ENCODE assay signal across 22 cellular contexts in genomic region chr3:169699070-169699469, GRCh38. TPM values are rescaled to one million over a fixed set of nuclear protein-coding genes. Genes with fewer than 3 reads are reported as not detected.
DNase-seq lines count a peak whose midpoint lies in the region; ATAC-seq and TF ChIP-seq lines count a peak whose summit lies in the region.
"Had no signal": no experiment of that assay in that cellular context is flagged by ENCODE, and none has a peak within 500 bp of the region (broad histone marks: within the 10 kb centered on the region; RNA-seq: fewer than 3 reads in every experiment).

No MANE protein-coding gene starts in this region.

- DNase-seq in IMR-90 (peak; percentile 9), dermis blood vessel endothelial cell (peak; percentile 30), right atrium auricular region (ENCODE audit: low spot score) (no peak), Karpas-422 (no peak), brain microvascular endothelial cell (no peak), CD1c-positive myeloid dendritic cell (ENCODE audit: extremely low spot score) (no peak)
- no peak for DNase-seq in stimulated activated naive B cell treated with anti-CD40 and anti-IgM and Interleukin-4, amounts not matched to agents 10 μg/mL and 1 μg/mL and 100 μg/mL, for 72 hours
- DNase-seq: activated CD4-positive, alpha-beta T cell treated with anti-CD3 and anti-CD28 coated beads for 48 hours; activated effector memory CD4-positive, alpha-beta T cell treated with Interleukin-2 at 50 U/mL for 16 hours; CD4-positive, alpha-beta memory T cell; cortex of kidney; glutamatergic neuron; GOT3; immature natural killer cell; MV-4-11; NCI-H2029; stimulated activated CD4-positive, alpha-beta T cell treated with anti-CD3 and anti-CD28 coated beads, Interleukin-12 subunit alpha, Interleukin-12 subunit beta, amount 100 ng/mL, for 4 hours; SW 1271; trophoblast cell had no signal

- CTCF ChIA-PET in IMR-90 (lab: Yijun Ruan, JAX), result interaction anchor here (1.0 kb wide), 1 partner anchor 10 kb away, joined by 3 read pairs; no protein-coding TSS in a partner anchor

- H3K79me1 ChIP-seq in IMR-90 (ENCODE audit: low read depth in 1 of 2, low read length in 2 of 2), result no peaks in the 10 kb centered on the region

- no peak overlapping the region for H2BK120ac ChIP-seq in IMR-90 (ENCODE audit: low read depth, low read length)

- no peak for TF ChIP-seq CTCF in IMR-90 (conservative IDR thresholded peaks at IDR 0.05; ENCODE audit: low read depth, low read length)
- no peak for TF ChIP-seq CTCF in right atrium auricular region (IDR thresholded peaks at IDR 0.05)
- no peak for TF ChIP-seq CTCF in brain microvascular endothelial cell (IDR thresholded peaks at IDR 0.05; ENCODE audit: low read depth, low read length, missing control alignments)

- H3K9me1 ChIP-seq in IMR-90 (ENCODE audit: insufficient read depth, low read length), result no peaks in the 10 kb centered on the region

- no peak overlapping the region for H3K9ac ChIP-seq in IMR-90 (ENCODE audit: low read depth, low read length)
- no peak overlapping the region for H3K9ac ChIP-seq in subcutaneous abdominal adipose tissue (ENCODE audit: low read length in 5 of 5)
- H3K9ac ChIP-seq in Karpas-422 (ENCODE audit: low read length), result no peak overlapping the region

- H3K4me3 Mint-ChIP-seq in stimulated activated naive B cell treated with anti-CD40 and anti-IgM and Interleukin-4, amounts not matched to agents 10 μg/mL and 1 μg/mL and 100 μg/mL, for 72 hours, result no peak overlapping the region
- H3K4me3 Mint-ChIP-seq: CD4-positive, alpha-beta memory T cell; immature natural killer cell had no signal

- H3K14ac ChIP-seq in IMR-90 (replicated peaks; ENCODE audit: low read depth, low read length), result no peak overlapping the region

- no peaks in the 10 kb centered on the region for H4K20me1 ChIP-seq in IMR-90 (ENCODE audit: insufficient read depth, low read length)
- no peaks in the 10 kb centered on the region for H4K20me1 ChIP-seq in Karpas-422 (ENCODE audit: insufficient read depth, low read depth, low read length)

- no peaks in the 10 kb centered on the region for H3K4me1 Mint-ChIP-seq in stimulated activated naive B cell treated with anti-CD40 and anti-IgM and Interleukin-4, amounts not matched to agents 10 μg/mL and 1 μg/mL and 100 μg/mL, for 72 hours
- H3K4me1 Mint-ChIP-seq: immature natural killer cell had no signal

- no peak overlapping the region for H4K91ac ChIP-seq in IMR-90 (ENCODE audit: insufficient read depth, low read depth, low read length)

- TF ChIP-seq POLR2A in IMR-90 (IDR thresholded peaks at IDR 0.05; ENCODE audit: low read depth, low read length), result no peak

- no peak overlapping the region for H2AK9ac ChIP-seq in IMR-90 (replicated peaks; ENCODE audit: low read depth, low read length, poor library complexity)

- H4K8ac ChIP-seq in IMR-90 (ENCODE audit: low read depth in 2 of 2, low read length in 2 of 2), result no peak overlapping the region

- no peaks in the 10 kb centered on the region for H3K9me3 Mint-ChIP-seq in stimulated activated naive B cell treated with anti-CD40 and anti-IgM and Interleukin-4, amounts not matched to agents 10 μg/mL and 1 μg/mL and 100 μg/mL, for 72 hours

- no peak overlapping the region for H3K4ac ChIP-seq in IMR-90 (ENCODE audit: low read depth, low read length)

- no peaks in the 10 kb centered on the region for H3K36me3 Mint-ChIP-seq in stimulated activated naive B cell treated with anti-CD40 and anti-IgM and Interleukin-4, amounts not matched to agents 10 μg/mL and 1 μg/mL and 100 μg/mL, for 72 hours
- H3K36me3 Mint-ChIP-seq: CD4-positive, alpha-beta memory T cell; immature natural killer cell had no signal

- no peak overlapping the region for H2AK5ac ChIP-seq in IMR-90 (ENCODE audit: low read depth, low read length)

- H3K4me1 ChIP-seq in IMR-90 (ENCODE audit: control insufficient read depth, insufficient read depth, low read length) (peaks cover 8% of the 10 kb centered on the region), right atrium auricular region (peaks cover 0 to 27% of the 10 kb centered on the region in 2 donors), subcutaneous abdominal adipose tissue (ENCODE audit: control insufficient read depth in 5 of 5, insufficient read depth in 5 of 5, low read length in 5 of 5) (peaks cover 13 to 42% (median 30%) of the 10 kb centered on the region in 5 donors), Karpas-422 (ENCODE audit: low read length) (no peaks in the 10 kb centered on the region)

- H3K18ac ChIP-seq in IMR-90 (ENCODE audit: low read depth, low read length), result no peak overlapping the region

- intact Hi-C loops in IMR-90 (cut with micrococcal nuclease), result no loop called here

- TF ChIP-seq RAD21 in IMR-90 (IDR thresholded peaks at IDR 0.05; ENCODE audit: low read length), result no peak

- in situ Hi-C loops in IMR-90 (cut with MboI; ENCODE audit: low sequenced_read_pairs) (no loop called here), brain microvascular endothelial cell (cut with HindIII; ENCODE audit: low pct_ligation_motif_present, low sequenced_read_pairs) (no loop called here)

- H2AFZ ChIP-seq in IMR-90 (replicated peaks; ENCODE audit: low read length, poor library complexity) (no peak overlapping the region), Karpas-422 (ENCODE audit: low read length) (no peak overlapping the region)

- H2BK5ac ChIP-seq in IMR-90 (ENCODE audit: low read depth, low read length, poor library complexity, severe bottlenecking), result no peak overlapping the region

- H3K4me3 ChIP-seq in IMR-90 (ENCODE audit: insufficient read depth, low read depth, low read length) (no peak overlapping the region), right atrium auricular region (no peak overlapping the region), subcutaneous abdominal adipose tissue (ENCODE audit: low read depth in 1 of 5, low read length in 5 of 5) (no peak overlapping the region), Karpas-422 (ENCODE audit: low read length) (no peak overlapping the region), brain microvascular endothelial cell (ENCODE audit: low read depth, low read length) (no peak overlapping the region)
- H3K4me3 ChIP-seq: lung had no signal

- BruUV-seq in IMR-90 (replicated peaks; lab: Mats Ljungman, UMichigan), result no TSS peak

- H3K27me3 ChIP-seq in IMR-90 (ENCODE audit: control insufficient read depth, insufficient read depth, low read length), result peaks cover 5% of the 10 kb centered on the region
- H3K27me3 ChIP-seq in right atrium auricular region, result no peaks in the 10 kb centered on the region
- H3K27me3 ChIP-seq in subcutaneous abdominal adipose tissue (ENCODE audit: control insufficient read depth in 5 of 5, insufficient read depth in 4 of 5, low read length in 5 of 5), result no peaks in the 10 kb centered on the region
- H3K27me3 ChIP-seq in Karpas-422 (ENCODE audit: low read length), result no peaks in the 10 kb centered on the region
- H3K27me3 ChIP-seq in brain microvascular endothelial cell (replicated peaks), result no peaks in the 10 kb centered on the region

- no peak overlapping the region for H2BK20ac ChIP-seq in IMR-90 (ENCODE audit: low read depth, low read length)

- H3K56ac ChIP-seq in IMR-90 (ENCODE audit: extremely low read depth, insufficient read depth, low read length), result no peak overlapping the region

- dilution Hi-C loops in IMR-90 (cut with HindIII; ENCODE audit: low sequenced_read_pairs, unreplicated experiment), result no loop called here

- WGBS in IMR-90 (ENCODE audit: extremely low coverage in 2 of 2, insufficient read length in 1 of 2), 2 experiments, result no CpG with 5 or more reads among the region's 1 CpG

- H3K36me3 ChIP-seq in IMR-90 (ENCODE audit: control insufficient read depth, insufficient read depth, low read length) (no peaks in the 10 kb centered on the region), right atrium auricular region (no peaks in the 10 kb centered on the region), subcutaneous abdominal adipose tissue (ENCODE audit: control insufficient read depth in 5 of 5, insufficient read depth in 5 of 5, low read length in 5 of 5) (no peaks in the 10 kb centered on the region), Karpas-422 (ENCODE audit: insufficient read depth, low read length) (no peaks in the 10 kb centered on the region), brain microvascular endothelial cell (replicated peaks) (no peaks in the 10 kb centered on the region)

- no peaks in the 10 kb centered on the region for H3K9me3 ChIP-seq in IMR-90 (ENCODE audit: control insufficient read depth, insufficient read depth, low read length)
- H3K9me3 ChIP-seq in right atrium auricular region, result no peaks in the 10 kb centered on the region
- H3K9me3 ChIP-seq in subcutaneous abdominal adipose tissue (ENCODE audit: control insufficient read depth in 5 of 5, low read length in 5 of 5), result no peaks in the 10 kb centered on the region
- no peaks in the 10 kb centered on the region for H3K9me3 ChIP-seq in Karpas-422 (ENCODE audit: low read length)

- no peak overlapping the region for H3K27ac ChIP-seq in IMR-90 (ENCODE audit: insufficient read depth, low read length)
- peak overlapping the region; percentile 50 to 79 for H3K27ac ChIP-seq in right atrium auricular region
- peak overlapping the region; percentile 69 for H3K27ac ChIP-seq in subcutaneous abdominal adipose tissue (ENCODE audit: low read depth, low read length)
- no peak overlapping the region for H3K27ac ChIP-seq in Karpas-422 (ENCODE audit: low read length)
- no peak overlapping the region for H3K27ac ChIP-seq in brain microvascular endothelial cell
- H3K27ac ChIP-seq: RWPE1 had no signal

- POLR2A ChIA-PET in IMR-90 (lab: Charles Lee; ENCODE audit: unreplicated experiment), result no interaction called here

- no peak overlapping the region for H2BK15ac ChIP-seq in IMR-90 (ENCODE audit: low read depth, low read length)

- H3K27me3 Mint-ChIP-seq in stimulated activated naive B cell treated with anti-CD40 and anti-IgM and Interleukin-4, amounts not matched to agents 10 μg/mL and 1 μg/mL and 100 μg/mL, for 72 hours, result peaks cover 40 to 41% of the 10 kb centered on the region in 2 donors

- no peak overlapping the region for H3K27ac Mint-ChIP-seq in stimulated activated naive B cell treated with anti-CD40 and anti-IgM and Interleukin-4, amounts not matched to agents 10 μg/mL and 1 μg/mL and 100 μg/mL, for 72 hours
- H3K27ac Mint-ChIP-seq: CD4-positive, alpha-beta memory T cell; immature natural killer cell had no signal

- peak; percentile 39 for ATAC-seq in IMR-90 (ENCODE audit: low read depth)
- no peak for ATAC-seq in stimulated activated naive B cell treated with anti-CD40 and anti-IgM and Interleukin-4, amounts not matched to agents 10 μg/mL and 1 μg/mL and 100 μg/mL, for 72 hours (replicated peaks)

- no peaks in the 10 kb centered on the region for H3K79me2 ChIP-seq in Karpas-422 (ENCODE audit: low read length)

- H4K5ac ChIP-seq in IMR-90 (ENCODE audit: low read depth, low read length), result no peak overlapping the region

- H3K4me2 ChIP-seq in IMR-90 (ENCODE audit: low read depth, low read length) (no peak overlapping the region), Karpas-422 (ENCODE audit: low read depth, low read length, poor library complexity, severe bottlenecking) (no peak overlapping the region)

- peak overlapping the region; percentile 34; the same call in 1 of the 2 replicates for H3K23ac ChIP-seq in IMR-90 (ENCODE audit: low read depth, low read length)

- no peaks in the 10 kb centered on the region for H3K9me2 ChIP-seq in Karpas-422 (replicated peaks; ENCODE audit: insufficient read depth, low read length)

RNA-seq across cellular contexts. Expression of gene MECOM, which starts 35.6 kb away (rescaled TPM):
- total RNA-seq in IMR-90 (2012; rRNA removed), result 25.8 and 29.0 TPM in 2 replicates
- 7.1 and 7.8 TPM in 2 replicates for polyA plus RNA-seq in IMR-90 (2012; rRNA removed)
- polyA plus RNA-seq in IMR-90 (2012; cell fraction: cytosol; rRNA removed), result 2.3 and 2.4 TPM in 2 replicates
- polyA plus RNA-seq in IMR-90 (2012; cell fraction: nucleus; rRNA removed; ENCODE audit: low replicate concordance), result 4.1 and 12.8 TPM in 2 replicates
- 54.3 and 76.4 TPM in 2 replicates for total RNA-seq in dermis blood vessel endothelial cell
- 10 to 100 TPM; 11.1 to 17.6 TPM for total RNA-seq in right atrium auricular region
- not detected in 2 replicates for total RNA-seq in Karpas-422 (2014; rRNA removed; shearing (Covaris generic); ENCODE audit: low replicate concordance)
- total RNA-seq: CD4-positive, alpha-beta memory T cell had no signal
- polyA plus RNA-seq: immature natural killer cell had no signal

Comparison
In these comparisons a context has a peak if more than half of its experiments do, and no peak if none do; other contexts are left out.
1. DNase-seq: peak in IMR-90 (single experiment) and dermis blood vessel endothelial cell (single experiment); none in right atrium auricular region (single experiment), Karpas-422 (single experiment), brain microvascular endothelial cell (single experiment), stimulated activated naive B cell treated with anti-CD40 and anti-IgM and Interleukin-4, amounts not matched to agents 10 μg/mL and 1 μg/mL and 100 μg/mL, for 72 hours (single experiment) and CD1c-positive myeloid dendritic cell (single experiment).
2. H3K27ac ChIP-seq: peak in right atrium auricular region (2 of 2) and subcutaneous abdominal adipose tissue (single experiment); none in IMR-90 (single experiment), Karpas-422 (single experiment) and brain microvascular endothelial cell (single experiment).
3. RNA of gene MECOM, which starts 35.6 kb away (total RNA-seq): 54.3 to 76.4 TPM in dermis blood vessel endothelial cell, 25.8 to 29.0 TPM in IMR-90 and 11.1 to 17.6 TPM in right atrium auricular region; not detected in Karpas-422; every median in the first group is over 10 times any median in the second.